ENCODE assay signal across 8 cellular contexts in genomic region chr20:32762754-32763201, GRCh38. TPM values are rescaled to one million over a fixed set of nuclear protein-coding genes. Genes with fewer than 3 reads are reported as not detected.
DNase-seq lines count a peak whose midpoint lies in the region; ATAC-seq and TF ChIP-seq lines count a peak whose summit lies in the region.

No MANE protein-coding gene starts in this region.

- no peaks in the 10 kb centered on the region for H3K27me3 Mint-ChIP-seq in CD8-positive, alpha-beta T cell (ENCODE audit: low read depth)
- peaks cover 0 to 2% of the 10 kb centered on the region in 2 donors for H3K27me3 Mint-ChIP-seq in natural killer cell (ENCODE audit: low read depth in 2 of 2)

- peaks cover 16% of the 10 kb centered on the region for H3K4me1 Mint-ChIP-seq in CD8-positive, alpha-beta T cell (ENCODE audit: low read depth)
- peaks cover 7 to 20% of the 10 kb centered on the region in 2 donors for H3K4me1 Mint-ChIP-seq in natural killer cell

- no peaks in the 10 kb centered on the region for H3K27me3 ChIP-seq in CD8-positive, alpha-beta T cell (ENCODE audit: insufficient read depth, low read length)
- H3K27me3 ChIP-seq in ectodermal cell (ENCODE audit: control insufficient read depth, insufficient read depth, low read length, poor library complexity, severe bottlenecking): no peaks in the 10 kb centered on the region

- ATAC-seq in CD8-positive, alpha-beta T cell: peak; percentile 25
- ATAC-seq in GM21529 (IDR thresholded peaks at IDR 0.05; ENCODE audit: unreplicated experiment): peak; percentile 13
- ATAC-seq in natural killer cell: peak; percentile 38 to 46 (median 40)
- no peak for ATAC-seq in GM18520 (IDR thresholded peaks at IDR 0.05; ENCODE audit: unreplicated experiment)

- peak in 3 of 7 experiments; percentile 11 to 63 (median 17) for DNase-seq in CD8-positive, alpha-beta T cell
- no peak for DNase-seq in RWPE1 (ENCODE audit: low spot score)
- no peak for DNase-seq in natural killer cell
- DNase-seq in cerebellar nuclear complex (lab: John Stamatoyannopoulos, UW): no peak
- DNase-seq in kidney tubule cell (ENCODE audit: low spot score): no peak

- POLR2A ChIA-PET in CD8-positive, alpha-beta T cell (lab: Charles Lee): interaction anchor here (0.6 to 1.6 kb wide), 5 partner anchors 9 to 391 kb away, joined by 3 to 10 read pairs (median 4); partner anchors contain the start of gene COMMD7
- POLR2A ChIA-PET in RWPE1 (lab: Yijun Ruan, JAX; ENCODE audit: low non-redundant PET): interaction anchor here (0.6 kb wide), 3 partner anchors 16 to 1214 kb away, joined by 3 read pairs; no protein-coding TSS in a partner anchor

- H3K36me3 Mint-ChIP-seq in CD8-positive, alpha-beta T cell: peaks cover 2% of the 10 kb centered on the region
- H3K36me3 Mint-ChIP-seq in natural killer cell: no peaks in the 10 kb centered on the region

- H3K9me3 ChIP-seq in CD8-positive, alpha-beta T cell (ENCODE audit: low read length): no peaks in the 10 kb centered on the region
- H3K9me3 ChIP-seq in ectodermal cell (ENCODE audit: control insufficient read depth, low read length): no peaks in the 10 kb centered on the region

- peak overlapping the region; percentile 65 for H3K4me3 ChIP-seq in CD8-positive, alpha-beta T cell (ENCODE audit: low read depth, low read length)
- peak overlapping the region; percentile 90 for H3K4me3 ChIP-seq in ectodermal cell (ENCODE audit: insufficient read depth, low read depth, low read length)

- TF ChIP-seq CTCF in CD8-positive, alpha-beta T cell (IDR thresholded peaks at IDR 0.05): no peak
- TF ChIP-seq CTCF in RWPE1 (conservative IDR thresholded peaks at IDR 0.05; ENCODE audit: low read depth): no peak
- TF ChIP-seq CTCF in natural killer cell (IDR thresholded peaks at IDR 0.05): no peak

- intact Hi-C loops in CD8-positive, alpha-beta T cell (cut with DNase I, micrococcal nuclease): loop anchor here (1.0 to 2.0 kb wide), 2 partner anchors 19 to 20 kb away; partner anchors contain the start of gene COMMD7 (in 2 of the 2)
- intact Hi-C loops in natural killer cell (cut with micrococcal nuclease): loop anchor here (2.0 kb wide), 1 partner anchor 20 kb away; the partner anchor contains the start of gene COMMD7

- no peaks in the 10 kb centered on the region for H3K36me3 ChIP-seq in CD8-positive, alpha-beta T cell (ENCODE audit: insufficient read depth, low read length)
- H3K36me3 ChIP-seq in ectodermal cell (ENCODE audit: control insufficient read depth, insufficient read depth, low read length): no peaks in the 10 kb centered on the region

- peak overlapping the region; percentile 87 for H3K4me3 Mint-ChIP-seq in CD8-positive, alpha-beta T cell
- H3K4me3 Mint-ChIP-seq in natural killer cell: peak overlapping the region; percentile 90

- CTCF ChIA-PET in CD8-positive, alpha-beta T cell (lab: Charles Lee): interaction anchor here (1.0 to 3.6 kb wide), 6 partner anchors 8 to 139 kb away, joined by 3 to 26 read pairs (median 4); partner anchors contain the start of gene C20orf203
- CTCF ChIA-PET in RWPE1 (lab: Yijun Ruan, JAX): interaction anchor here (0.6 to 3.4 kb wide), 10 partner anchors 16 to 553 kb away, joined by 3 to 29 read pairs (median 4); partner anchors contain the start of genes C20orf203 and COMMD7

- 0 to 1% methylated on average over 29 to 30 of the region's 30 CpGs for WGBS in ectodermal cell, 2 experiments

- H3K27ac ChIP-seq in CD8-positive, alpha-beta T cell (ENCODE audit: low read depth, low read length): no peak overlapping the region
- H3K27ac ChIP-seq in RWPE1 (0 out of 2 replicates have a peak overlapping the region, but pooled peaks have one; percentile 38), ectodermal cell (ENCODE audit: insufficient read depth, low read depth, low read length, poor library complexity, severe bottlenecking) (no peak overlapping the region)

- H3K9me3 Mint-ChIP-seq in CD8-positive, alpha-beta T cell: no peaks in the 10 kb centered on the region
- no peaks in the 10 kb centered on the region for H3K9me3 Mint-ChIP-seq in natural killer cell

- peaks cover 14% of the 10 kb centered on the region for H3K4me1 ChIP-seq in CD8-positive, alpha-beta T cell (ENCODE audit: insufficient read depth, low read length)
- peaks cover 6% of the 10 kb centered on the region for H3K4me1 ChIP-seq in ectodermal cell (ENCODE audit: control insufficient read depth, insufficient read depth, low read length)

- no peak overlapping the region for H3K27ac Mint-ChIP-seq in CD8-positive, alpha-beta T cell
- H3K27ac Mint-ChIP-seq in natural killer cell: peak overlapping the region in 1 of 2 donors; percentile 75

RNA-seq across cellular contexts. Expression of gene DNMT3B, which starts 0.6 kb away (rescaled TPM):
- under 1 TPM; 0.30 to 0.36 TPM for total RNA-seq in CD8-positive, alpha-beta T cell
- polyA plus RNA-seq in ectodermal cell (2013, experiment 1 of 4): 92.5 TPM
- polyA plus RNA-seq in ectodermal cell (2013, experiment 2 of 4): 99.9 TPM
- 61.7 TPM for polyA plus RNA-seq in ectodermal cell (2013, experiment 3 of 4)
- polyA plus RNA-seq in ectodermal cell (2013, experiment 4 of 4): 60.2 TPM
- total RNA-seq in natural killer cell: under 1 TPM; 0.42 to 0.68 (median 0.43) TPM

RNA-seq across cellular contexts. Expression of gene COMMD7, which starts 19.5 kb away (rescaled TPM):
- total RNA-seq in CD8-positive, alpha-beta T cell: 10 to 100 TPM; 25.5 to 26.7 TPM
- polyA plus RNA-seq in ectodermal cell (2013, experiment 1 of 4): 47.2 TPM
- polyA plus RNA-seq in ectodermal cell (2013, experiment 2 of 4): 46.9 TPM
- 42.8 TPM for polyA plus RNA-seq in ectodermal cell (2013, experiment 3 of 4)
- polyA plus RNA-seq in ectodermal cell (2013, experiment 4 of 4): 42.1 TPM
- total RNA-seq in natural killer cell: 10 to 100 TPM; 56.7 to 72.1 (median 68.1) TPM

RNA-seq across cellular contexts. Expression of gene MAPRE1, which starts 57.0 kb away (rescaled TPM):
- 100 to 1,000 TPM; 144 to 148 TPM for total RNA-seq in CD8-positive, alpha-beta T cell
- 222 TPM for polyA plus RNA-seq in ectodermal cell (2013, experiment 1 of 4)
- 226 TPM for polyA plus RNA-seq in ectodermal cell (2013, experiment 2 of 4)
- 155 TPM for polyA plus RNA-seq in ectodermal cell (2013, experiment 3 of 4)
- polyA plus RNA-seq in ectodermal cell (2013, experiment 4 of 4): 179 TPM
- total RNA-seq in natural killer cell: 100 to 1,000 TPM; 133 to 139 (median 137) TPM
